Comparison of ENCODE assay signal across 17 cellular contexts in genomic region chr6:105868823-105869460, GRCh38.
A peak's percentile ranks its signal among the peaks of the same experiment; 100 is the strongest.
DNase-seq lines count a peak whose midpoint lies in the region; ATAC-seq, FAIRE-seq and TF ChIP-seq lines count a peak whose summit lies in the region.
"Had no signal": no experiment of that assay in that cellular context is flagged by ENCODE, and none has a peak within 500 bp of the region (broad histone marks: within the 10 kb centered on the region; RNA-seq: fewer than 3 reads in every experiment).

No MANE protein-coding gene starts in this region.

- no peak overlapping the region for H3K4me2 ChIP-seq in IMR-90 (ENCODE audit: low read depth, low read length)

- TF ChIP-seq POLR2A in IMR-90 (IDR thresholded peaks at IDR 0.05; ENCODE audit: low read depth, low read length), result no peak

- H3K27me3 Mint-ChIP-seq in Caco-2 (ENCODE audit: insufficient read depth, unreplicated experiment), result no peaks in the 10 kb centered on the region
- no peaks in the 10 kb centered on the region for H3K27me3 Mint-ChIP-seq in stimulated activated memory B cell treated with anti-CD40 and anti-IgM and Interleukin-4, amounts not matched to agents 10 μg/mL and 1 μg/mL and 100 μg/mL, for 72 hours
- H3K27me3 Mint-ChIP-seq in activated naive CD4-positive, alpha-beta T cell treated with anti-CD3 and anti-CD28 coated beads, Interleukin-2, amount 10 ng/mL, durations not matched to agents 7 days and 5 days, result peaks cover 20% of the 10 kb centered on the region

- H2BK5ac ChIP-seq in IMR-90 (ENCODE audit: low read depth, low read length, poor library complexity, severe bottlenecking), result no peak overlapping the region

- H3K36me3 ChIP-seq in Caco-2 (ENCODE audit: control insufficient read depth, insufficient read depth, low read length), result no peaks in the 10 kb centered on the region
- no peaks in the 10 kb centered on the region for H3K36me3 ChIP-seq in IMR-90 (ENCODE audit: control insufficient read depth, insufficient read depth, low read length)
- H3K36me3 ChIP-seq in bronchial epithelial cell (ENCODE audit: control insufficient read depth, insufficient read depth, low read length), result no peaks in the 10 kb centered on the region
- H3K36me3 ChIP-seq: SJCRH30 had no signal

- 100% methylated on average over 1 of the region's 2 CpGs; no CpG with 5 or more reads in 1 of the 2 experiments for WGBS in IMR-90 (ENCODE audit: extremely low coverage in 2 of 2, insufficient read length in 1 of 2), 2 experiments

- in situ Hi-C loops in IMR-90 (cut with MboI; ENCODE audit: low sequenced_read_pairs), result no loop called here

- dilution Hi-C loops in IMR-90 (cut with HindIII; ENCODE audit: low sequenced_read_pairs, unreplicated experiment), result no loop called here

- no peak overlapping the region for H3K4me3 Mint-ChIP-seq in Caco-2 (ENCODE audit: unreplicated experiment)
- no peak overlapping the region for H3K4me3 Mint-ChIP-seq in stimulated activated memory B cell treated with anti-CD40 and anti-IgM and Interleukin-4, amounts not matched to agents 10 μg/mL and 1 μg/mL and 100 μg/mL, for 72 hours
- H3K4me3 Mint-ChIP-seq in activated naive CD4-positive, alpha-beta T cell treated with anti-CD3 and anti-CD28 coated beads, Interleukin-2, amount 10 ng/mL, durations not matched to agents 7 days and 5 days, result no peak overlapping the region
- H3K4me3 Mint-ChIP-seq: CD8-positive, alpha-beta T cell had no signal

- H3K36me3 Mint-ChIP-seq in Caco-2 (ENCODE audit: insufficient read depth, unreplicated experiment), result no peaks in the 10 kb centered on the region
- no peaks in the 10 kb centered on the region for H3K36me3 Mint-ChIP-seq in stimulated activated memory B cell treated with anti-CD40 and anti-IgM and Interleukin-4, amounts not matched to agents 10 μg/mL and 1 μg/mL and 100 μg/mL, for 72 hours
- H3K36me3 Mint-ChIP-seq in activated naive CD4-positive, alpha-beta T cell treated with anti-CD3 and anti-CD28 coated beads, Interleukin-2, amount 10 ng/mL, durations not matched to agents 7 days and 5 days, result peaks cover 2% of the 10 kb centered on the region
- H3K36me3 Mint-ChIP-seq: CD8-positive, alpha-beta T cell had no signal

- no peak overlapping the region for H2AK5ac ChIP-seq in IMR-90 (ENCODE audit: low read depth, low read length)

- H3K4me1 Mint-ChIP-seq in Caco-2 (ENCODE audit: low read depth, unreplicated experiment), result peaks cover 27% of the 10 kb centered on the region
- H3K4me1 Mint-ChIP-seq in stimulated activated memory B cell treated with anti-CD40 and anti-IgM and Interleukin-4, amounts not matched to agents 10 μg/mL and 1 μg/mL and 100 μg/mL, for 72 hours, result peaks cover 27% of the 10 kb centered on the region
- peaks cover 8% of the 10 kb centered on the region for H3K4me1 Mint-ChIP-seq in activated naive CD4-positive, alpha-beta T cell treated with anti-CD3 and anti-CD28 coated beads, Interleukin-2, amount 10 ng/mL, durations not matched to agents 7 days and 5 days

- H3K14ac ChIP-seq in IMR-90 (replicated peaks; ENCODE audit: low read depth, low read length), result no peak overlapping the region; the same call in 1 of the 2 replicates

- peak overlapping the region; percentile 43 for H3K27ac Mint-ChIP-seq in Caco-2 (ENCODE audit: unreplicated experiment)
- H3K27ac Mint-ChIP-seq in stimulated activated memory B cell treated with anti-CD40 and anti-IgM and Interleukin-4, amounts not matched to agents 10 μg/mL and 1 μg/mL and 100 μg/mL, for 72 hours, result peak overlapping the region; percentile 33
- no peak overlapping the region for H3K27ac Mint-ChIP-seq in activated naive CD4-positive, alpha-beta T cell treated with anti-CD3 and anti-CD28 coated beads, Interleukin-2, amount 10 ng/mL, durations not matched to agents 7 days and 5 days
- H3K27ac Mint-ChIP-seq: CD8-positive, alpha-beta T cell had no signal

- TF ChIP-seq CTCF in Caco-2 (IDR thresholded peaks at IDR 0.05; ENCODE audit: insufficient read depth in 1 of 2, low read depth in 1 of 2, low read length in 1 of 2, severe bottlenecking in 1 of 2, unreplicated experiment in 1 of 2), result no peak
- no peak for TF ChIP-seq CTCF in IMR-90 (conservative IDR thresholded peaks at IDR 0.05; ENCODE audit: low read depth, low read length)
- no peak for TF ChIP-seq CTCF in bronchial epithelial cell (IDR thresholded peaks at IDR 0.05; ENCODE audit: insufficient read depth, low read length, severe bottlenecking)

- no peak for TF ChIP-seq RAD21 in IMR-90 (IDR thresholded peaks at IDR 0.05; ENCODE audit: low read length)

- H3K9me1 ChIP-seq in IMR-90 (ENCODE audit: insufficient read depth, low read length), result no peaks in the 10 kb centered on the region

- H3K56ac ChIP-seq in IMR-90 (ENCODE audit: extremely low read depth, insufficient read depth, low read length), result no peak overlapping the region

- intact Hi-C loops in Caco-2 (cut with micrococcal nuclease; ENCODE audit: unreplicated experiment), result no loop called here
- intact Hi-C loops in IMR-90 (cut with micrococcal nuclease), result no loop called here

- H2BK120ac ChIP-seq in IMR-90 (ENCODE audit: low read depth, low read length), result no peak overlapping the region

- H4K5ac ChIP-seq in IMR-90 (ENCODE audit: low read depth, low read length), result no peak overlapping the region

- H3K4me1 ChIP-seq in Caco-2 (peaks cover 31% of the 10 kb centered on the region), IMR-90 (ENCODE audit: control insufficient read depth, insufficient read depth, low read length) (no peaks in the 10 kb centered on the region)
- H3K4me1 ChIP-seq: SJCRH30 had no signal

- H2AK9ac ChIP-seq in IMR-90 (replicated peaks; ENCODE audit: low read depth, low read length, poor library complexity), result no peak overlapping the region

- no peaks in the 10 kb centered on the region for H3K79me1 ChIP-seq in IMR-90 (ENCODE audit: low read depth in 1 of 2, low read length in 2 of 2)

- no peak overlapping the region for H2BK20ac ChIP-seq in IMR-90 (ENCODE audit: low read depth, low read length)

- no peak for DNase-seq in Caco-2
- DNase-seq in IMR-90, result no peak
- DNase-seq in bronchial epithelial cell (ENCODE audit: low read depth), result peak; percentile 6
- no peak for DNase-seq in AG08395 (ENCODE audit: low spot score)
- no peak for DNase-seq in activated effector memory CD4-positive, alpha-beta T cell treated with Interleukin-2 at 50 U/mL for 16 hours
- no peak for DNase-seq in activated naive CD4-positive, alpha-beta T cell treated with anti-CD3 and anti-CD28 coated beads, Interleukin-2, amount 10 ng/mL, durations not matched to agents 7 days and 5 days
- no peak for DNase-seq in kidney glomerular epithelial cell (lab: John Stamatoyannopoulos, UW)
- DNase-seq: CD8-positive, alpha-beta T cell; DMS53; EL; GOT3; NCI-H1417; NCI-H187 treated with DMSO at 0.1 percent for 48 hours; NCI-H524; SJCRH30 had no signal

- ATAC-seq in IMR-90 (ENCODE audit: low read depth), result no peak
- ATAC-seq in stimulated activated memory B cell treated with anti-CD40 and anti-IgM and Interleukin-4, amounts not matched to agents 10 μg/mL and 1 μg/mL and 100 μg/mL, for 72 hours, result no peak
- ATAC-seq: CD8-positive, alpha-beta T cell; GM12878 had no signal

- H3K27ac ChIP-seq in IMR-90 (ENCODE audit: insufficient read depth, low read length), result no peak overlapping the region
- H3K27ac ChIP-seq: SJCRH30 had no signal

- H4K20me1 ChIP-seq in IMR-90 (ENCODE audit: insufficient read depth, low read length), result no peaks in the 10 kb centered on the region

- no peak overlapping the region for H3K23ac ChIP-seq in IMR-90 (ENCODE audit: low read depth, low read length)

- H2AFZ ChIP-seq in IMR-90 (replicated peaks; ENCODE audit: low read length, poor library complexity), result no peak overlapping the region

- peaks cover 38% of the 10 kb centered on the region for H3K9me3 Mint-ChIP-seq in Caco-2 (ENCODE audit: unreplicated experiment)
- no peaks in the 10 kb centered on the region for H3K9me3 Mint-ChIP-seq in stimulated activated memory B cell treated with anti-CD40 and anti-IgM and Interleukin-4, amounts not matched to agents 10 μg/mL and 1 μg/mL and 100 μg/mL, for 72 hours
- peaks cover 6% of the 10 kb centered on the region for H3K9me3 Mint-ChIP-seq in activated naive CD4-positive, alpha-beta T cell treated with anti-CD3 and anti-CD28 coated beads, Interleukin-2, amount 10 ng/mL, durations not matched to agents 7 days and 5 days
- H3K9me3 Mint-ChIP-seq: CD8-positive, alpha-beta T cell had no signal

- no peak overlapping the region for H4K8ac ChIP-seq in IMR-90 (ENCODE audit: low read depth in 2 of 2, low read length in 2 of 2)

- peak; percentile 32 for FAIRE-seq in bronchial epithelial cell (lab: Jason Lieb, UNC)
- FAIRE-seq: GM12878 had no signal

- H3K4me3 ChIP-seq in Caco-2 (ENCODE audit: low read depth, low read length) (no peak overlapping the region), IMR-90 (ENCODE audit: insufficient read depth, low read depth, low read length) (no peak overlapping the region), bronchial epithelial cell (ENCODE audit: low read depth, low read length) (no peak overlapping the region)
- H3K4me3 ChIP-seq: GM12878, SJCRH30 had no signal

- CTCF ChIA-PET in Caco-2 (lab: Charles Lee) (no interaction called here), IMR-90 (lab: Yijun Ruan, JAX) (no interaction called here)
- CTCF ChIA-PET in activated naive CD4-positive, alpha-beta T cell treated with anti-CD3 and anti-CD28 coated beads, Interleukin-2, amount 10 ng/mL, durations not matched to agents 7 days and 5 days (lab: Charles Lee), result no interaction called here

- no peak overlapping the region for H3K9ac ChIP-seq in IMR-90 (ENCODE audit: low read depth, low read length)

- H2BK15ac ChIP-seq in IMR-90 (ENCODE audit: low read depth, low read length), result no peak overlapping the region

- no peak overlapping the region for H3K18ac ChIP-seq in IMR-90 (ENCODE audit: low read depth, low read length)

- no peak overlapping the region for H3K4ac ChIP-seq in IMR-90 (ENCODE audit: low read depth, low read length)

- no peaks in the 10 kb centered on the region for H3K27me3 ChIP-seq in Caco-2 (replicated peaks; ENCODE audit: control insufficient read depth, insufficient read depth, low read length)
- no peaks in the 10 kb centered on the region; the same call in 1 of the 2 replicates for H3K27me3 ChIP-seq in IMR-90 (ENCODE audit: control insufficient read depth, insufficient read depth, low read length)
- H3K27me3 ChIP-seq in bronchial epithelial cell (ENCODE audit: control insufficient read depth, insufficient read depth, low read length), result no peaks in the 10 kb centered on the region
- H3K27me3 ChIP-seq: SJCRH30 had no signal

- no peaks in the 10 kb centered on the region for H3K9me3 ChIP-seq in Caco-2
- no peaks in the 10 kb centered on the region for H3K9me3 ChIP-seq in IMR-90 (ENCODE audit: control insufficient read depth, insufficient read depth, low read length)
- H3K9me3 ChIP-seq: SJCRH30 had no signal

- H4K91ac ChIP-seq in IMR-90 (ENCODE audit: insufficient read depth, low read depth, low read length), result no peak overlapping the region

- BruUV-seq in Caco-2 (replicated peaks; lab: Mats Ljungman, UMichigan) (no TSS peak), IMR-90 (replicated peaks; lab: Mats Ljungman, UMichigan) (no TSS peak)

- POLR2A ChIA-PET in Caco-2 (lab: Charles Lee) (no interaction called here), IMR-90 (lab: Charles Lee; ENCODE audit: unreplicated experiment) (no interaction called here)

TF ChIP-seq in IMR-90, 13 proteins besides CTCF, POLR2A, EP300 and RAD21 (continues in another document):
- TF ChIP-seq RFX5 (IDR thresholded peaks at IDR 0.05; ENCODE audit: low read depth, low read length), result no peak
- TF ChIP-seq BHLHE40 (IDR thresholded peaks at IDR 0.05; ENCODE audit: low read depth, low read length), result no peak
- no peak for TF ChIP-seq RCOR1 (IDR thresholded peaks at IDR 0.05; ENCODE audit: insufficient replicate concordance, low read length)
